ENCODE assay signal across 12 cellular contexts in genomic region chr22:23401910-23402274, GRCh38.
DNase-seq lines count a peak whose midpoint lies in the region; ATAC-seq and TF ChIP-seq lines count a peak whose summit lies in the region.
"Had no signal": no experiment of that assay in that cellular context is flagged by ENCODE, and none has a peak within 500 bp of the region (broad histone marks: within the 10 kb centered on the region; RNA-seq: fewer than 3 reads in every experiment).

No MANE protein-coding gene starts in this region.

- no peak for ATAC-seq in HG02852 (IDR thresholded peaks at IDR 0.05; ENCODE audit: unreplicated experiment)

- H2AFZ ChIP-seq in OCI-LY3 (ENCODE audit: low read depth, low read length), result no peak overlapping the region
- H2AFZ ChIP-seq in parathyroid adenoma, result peak overlapping the region; percentile 81
- H2AFZ ChIP-seq: GM23248 had no signal

- H3K4me3 ChIP-seq in OCI-LY3 (ENCODE audit: low read length) (peak overlapping the region; percentile 84), epithelial cell of proximal tubule (ENCODE audit: low read depth, low read length) (peak overlapping the region; percentile 16), parathyroid adenoma (ENCODE audit: low read depth, low read length) (peak overlapping the region; percentile 40)
- H3K4me3 ChIP-seq: GM23248 had no signal

- H3K27me3 ChIP-seq in OCI-LY3 (ENCODE audit: low read depth, low read length), result peaks cover under 1% of the 10 kb centered on the region; the same call in 1 of the 2 replicates
- no peaks in the 10 kb centered on the region for H3K27me3 ChIP-seq in parathyroid adenoma (ENCODE audit: control insufficient read depth, insufficient read depth, low read length)

- H3K27ac ChIP-seq in OCI-LY3 (ENCODE audit: low read length) (no peak overlapping the region), parathyroid adenoma (no peak overlapping the region)
- H3K27ac ChIP-seq: GM23248 had no signal

- peaks cover 4 to 18% (median 9%) of the 10 kb centered on the region in 3 donors for H3K27me3 Mint-ChIP-seq in CD14-positive monocyte (ENCODE audit: low read depth in 3 of 3)

- TF ChIP-seq CTCF in CD14-positive monocyte (IDR thresholded peaks at IDR 0.05), result no peak
- TF ChIP-seq CTCF in OCI-LY3 (IDR thresholded peaks at IDR 0.05; ENCODE audit: low read depth, low read length), result no peak
- TF ChIP-seq CTCF in epithelial cell of proximal tubule (conservative IDR thresholded peaks at IDR 0.05; ENCODE audit: low read depth, low read length), result no peak
- TF ChIP-seq CTCF in parathyroid adenoma (IDR thresholded peaks at IDR 0.05), result no peak

- peak overlapping the region; percentile 45 to 71 for H3K4me3 Mint-ChIP-seq in CD14-positive monocyte

- DNase-seq in CD14-positive monocyte (ENCODE audit: low spot score) (no peak), epithelial cell of proximal tubule (ENCODE audit: low read depth) (no peak), NCI-H1436 (lab: John Stamatoyannopoulos, UW) (no peak), T-helper 2 cell (no peak), AG08396 (ENCODE audit: low spot score) (no peak)
- DNase-seq: NCI-H1694, Right ventricle myocardium superior had no signal

- H3K9me3 ChIP-seq in OCI-LY3 (ENCODE audit: insufficient read depth, low read length), result no peaks in the 10 kb centered on the region
- H3K9me3 ChIP-seq in parathyroid adenoma (ENCODE audit: control insufficient read depth, low read length), result no peaks in the 10 kb centered on the region

- intact Hi-C loops in CD14-positive monocyte (cut with micrococcal nuclease), result no loop called here

- H3K4me2 ChIP-seq in OCI-LY3 (ENCODE audit: low read length) (peak overlapping the region; percentile 98), parathyroid adenoma (ENCODE audit: low read length) (peak overlapping the region; percentile 69)

- H3K9me3 Mint-ChIP-seq in CD14-positive monocyte, result no peaks in the 10 kb centered on the region
- H3K9me3 Mint-ChIP-seq: naive B cell had no signal

- no peak overlapping the region for H3K27ac Mint-ChIP-seq in CD14-positive monocyte
- H3K27ac Mint-ChIP-seq: naive B cell had no signal

- no peaks in the 10 kb centered on the region for H3K36me3 Mint-ChIP-seq in CD14-positive monocyte
- H3K36me3 Mint-ChIP-seq: naive B cell had no signal

- H3K79me2 ChIP-seq in OCI-LY3 (ENCODE audit: low read length) (no peaks in the 10 kb centered on the region), parathyroid adenoma (no peaks in the 10 kb centered on the region)

- H4K20me1 ChIP-seq in OCI-LY3 (ENCODE audit: insufficient read depth, low read length), result no peaks in the 10 kb centered on the region

- peaks cover 4% of the 10 kb centered on the region for H3K4me1 Mint-ChIP-seq in CD14-positive monocyte

- H3K36me3 ChIP-seq in OCI-LY3 (replicated peaks; ENCODE audit: low read depth, low read length) (no peaks in the 10 kb centered on the region), parathyroid adenoma (ENCODE audit: control insufficient read depth, insufficient read depth, low read length) (no peaks in the 10 kb centered on the region)

- peak overlapping the region; percentile 52 for H3K9ac ChIP-seq in OCI-LY3 (ENCODE audit: low read length)
- no peak overlapping the region for H3K9ac ChIP-seq in parathyroid adenoma
- H3K9ac ChIP-seq: GM23248 had no signal

- peaks cover 3% of the 10 kb centered on the region; the same call in 1 of the 2 replicates for H3K4me1 ChIP-seq in OCI-LY3 (ENCODE audit: low read length)
- no peaks in the 10 kb centered on the region for H3K4me1 ChIP-seq in parathyroid adenoma

Comparison
In these comparisons a context has a peak if more than half of its experiments do, and no peak if none do; other contexts are left out.
1. H3K4me3 ChIP-seq: peak in every context shown above with its lines; median percentile 84 in OCI-LY3; 40 in parathyroid adenoma; 16 in epithelial cell of proximal tubule.